34 cellular contexts compared by ENCODE assay signal in genomic region chr7:99204078-99204477, GRCh38. TPM values are rescaled to one million over a fixed set of nuclear protein-coding genes. Genes with fewer than 3 reads are reported as not detected.
"Had no signal": no experiment of that assay in that cellular context is flagged by ENCODE, and none has a peak within 500 bp of the region (broad histone marks: within the 10 kb centered on the region; RNA-seq: fewer than 3 reads in every experiment).

No MANE protein-coding gene starts in this region.

- H3K4me1 ChIP-seq: esophagus muscularis mucosa, gastroesophageal sphincter, heart left ventricle, left ventricle myocardium inferior, lower lobe of right lung, neural progenitor cell, psoas muscle, spleen, tibial nerve, upper lobe of right lung, vagina had no signal

- H3K4me3 ChIP-seq: esophagus muscularis mucosa, gastroesophageal sphincter, heart left ventricle, left ventricle myocardium inferior, lower lobe of right lung, mucosa of descending colon, neural progenitor cell, psoas muscle, skin epidermis, spleen, thoracic aorta, tibial nerve, upper lobe of right lung, vagina had no signal

- H3K4me1 Mint-ChIP-seq: endodermal cell; memory B cell; mesothelial cell of epicardium; naive B cell; nephron; neural progenitor cell; stimulated activated naive B cell treated with anti-CD40 and anti-IgM and Interleukin-4, amounts not matched to agents 10 μg/mL and 1 μg/mL and 100 μg/mL, for 72 hours had no signal

- H3K9ac ChIP-seq: neural progenitor cell had no signal

- ATAC-seq: foreskin keratinocyte; gastroesophageal sphincter; heart left ventricle; left colon; lower lobe of right lung; mucosa of descending colon; psoas muscle; right cardiac atrium; stimulated activated naive B cell treated with anti-CD40 and anti-IgM and Interleukin-4, amounts not matched to agents 10 μg/mL and 1 μg/mL and 100 μg/mL, for 72 hours; upper lobe of right lung had no signal

- H3K4me2 ChIP-seq: neural progenitor cell had no signal

- H3K27ac ChIP-seq: esophagus muscularis mucosa, foreskin keratinocyte, gastroesophageal sphincter, heart left ventricle, left ventricle myocardium inferior, lower lobe of right lung, neural progenitor cell, psoas muscle, skin epidermis, spleen, thoracic aorta, tibial nerve, upper lobe of right lung, vagina had no signal

- DNase-seq: effector CD8-positive, alpha-beta T cell; endodermal cell; foreskin keratinocyte; heart left ventricle; hippocampal formation; islet precursor cell; kidney glomerular epithelial cell; left colon; left ventricle myocardium inferior; lower lobe of right lung; mucosa of descending colon; naive B cell; psoas muscle; right cardiac atrium; spleen; stimulated activated naive B cell treated with anti-CD40 and anti-IgM and Interleukin-4, amounts not matched to agents 10 μg/mL and 1 μg/mL and 100 μg/mL, for 72 hours; upper lobe of right lung had no signal

- H3K27ac Mint-ChIP-seq: dendritic cell treated with granulocyte-macrophage colony-stimulating factor and Interleukin-4, amounts not matched to agents 40 ng/mL and 50 ng/mL, for 4 days; endodermal cell; memory B cell; mesothelial cell of epicardium; nephron; neural progenitor cell; stimulated activated naive B cell treated with anti-CD40 and anti-IgM and Interleukin-4, amounts not matched to agents 10 μg/mL and 1 μg/mL and 100 μg/mL, for 72 hours; stimulated activated naive CD8-positive, alpha-beta T cell treated with anti-CD3 and anti-CD28 coated beads, Interleukin-15, Interleukin-2, amounts not matched to agents 100 ng/mL and 50 ng/mL, for 24 hours had no signal

- H3K4me3 Mint-ChIP-seq: dendritic cell treated with granulocyte-macrophage colony-stimulating factor and Interleukin-4, amounts not matched to agents 40 ng/mL and 50 ng/mL, for 4 days; endodermal cell; memory B cell; mesothelial cell of epicardium; naive B cell; nephron; neural progenitor cell; stimulated activated naive B cell treated with anti-CD40 and anti-IgM and Interleukin-4, amounts not matched to agents 10 μg/mL and 1 μg/mL and 100 μg/mL, for 72 hours; stimulated activated naive CD8-positive, alpha-beta T cell treated with anti-CD3 and anti-CD28 coated beads, Interleukin-15, Interleukin-2, amounts not matched to agents 100 ng/mL and 50 ng/mL, for 24 hours had no signal

- H3K27me3 Mint-ChIP-seq: memory B cell had no signal

- H3K36me3 ChIP-seq: esophagus muscularis mucosa, gastroesophageal sphincter, heart left ventricle, left ventricle myocardium inferior, lower lobe of right lung, neural progenitor cell, spleen, thoracic aorta, tibial nerve, upper lobe of right lung, vagina had no signal

- H3K27me3 ChIP-seq: foreskin keratinocyte, heart left ventricle, neural progenitor cell, tibial nerve, upper lobe of right lung, vagina had no signal

- H3K36me3 Mint-ChIP-seq: memory B cell, mesothelial cell of epicardium, neural progenitor cell had no signal

- H3K9me3 ChIP-seq: vagina had no signal

- H2AFZ ChIP-seq: neural progenitor cell had no signal

RNA-seq across cellular contexts. Expression of gene KPNA7, which starts 3.8 kb away (rescaled TPM):
- total RNA-seq: cerebellum, endodermal cell, epithelial cell of proximal tubule, esophagus muscularis mucosa, fibroblast of lung, foreskin keratinocyte, heart left ventricle, left ventricle myocardium inferior, mesothelial cell of epicardium, osteoblast, psoas muscle, renal cortical epithelial cell, right cardiac atrium, spleen, thoracic aorta, vagina had no signal
- polyA plus RNA-seq: fibroblast of lung, heart left ventricle, psoas muscle, right cardiac atrium, spleen had no signal
